Comparison of ENCODE assay signal across 8 cellular contexts in genomic region chr9:129027685-129028191, GRCh38. TPM values are rescaled to one million over a fixed set of nuclear protein-coding genes. Genes with fewer than 3 reads are reported as not detected.
DNase-seq lines count a peak whose midpoint lies in the region; ATAC-seq and TF ChIP-seq lines count a peak whose summit lies in the region.

No MANE protein-coding gene starts in this region.

- CTCF ChIA-PET in RWPE1 (lab: Yijun Ruan, JAX): interaction anchor here (0.6 to 2.1 kb wide), 4 partner anchors 9 to 294 kb away, joined by 3 to 9 read pairs (median 4); no protein-coding TSS in a partner anchor

- ATAC-seq in GM19035 (IDR thresholded peaks at IDR 0.05; ENCODE audit: unreplicated experiment) (peak; percentile 42), HG03196 (IDR thresholded peaks at IDR 0.05; ENCODE audit: unreplicated experiment) (peak; percentile 29)

- H3K4ac ChIP-seq in mesendoderm (ENCODE audit: low read depth, low read length): no peak overlapping the region

- DNase-seq in COLO668 (lab: John Stamatoyannopoulos, UW; ENCODE audit: unreplicated experiment) (peak; percentile 84), RWPE1 (ENCODE audit: low spot score) (peak; percentile 79), mesendoderm (peak; percentile 67), tibial artery (peak; percentile 32 to 80), NOMO-1 treated with dmso at 0.1 percent for 144 hours (lab: John Stamatoyannopoulos, UW; ENCODE audit: unreplicated experiment) (no peak)

- WGBS in mesendoderm (ENCODE audit: extremely low coverage, insufficient coverage, low lambda C conversion rate): no CpG with 5 or more reads among the region's 47 CpGs

- no peak overlapping the region for H2AK5ac ChIP-seq in mesendoderm (ENCODE audit: low read length)

- H3K9ac ChIP-seq in mesendoderm (ENCODE audit: low read length): peak overlapping the region; percentile 71

- no peak overlapping the region for H4K5ac ChIP-seq in mesendoderm (ENCODE audit: low read length)

- H3K79me1 ChIP-seq in mesendoderm (ENCODE audit: low read length): peaks cover 16% of the 10 kb centered on the region

- no peak overlapping the region for H3K23ac ChIP-seq in mesendoderm (ENCODE audit: low read length)

- H4K8ac ChIP-seq in mesendoderm (ENCODE audit: low read depth, low read length): no peak overlapping the region

- H3K27ac ChIP-seq in RWPE1: peak overlapping the region; percentile 79
- H3K27ac ChIP-seq in cingulate gyrus (ENCODE audit: low read depth, low read length): peak overlapping the region; percentile 65
- H3K27ac ChIP-seq in mesendoderm (ENCODE audit: low read depth, low read length): peak overlapping the region; percentile 52
- H3K27ac ChIP-seq in tibial artery: peak overlapping the region; percentile 72 to 74

- H3K9me3 ChIP-seq in tibial artery: no peaks in the 10 kb centered on the region

- H2BK15ac ChIP-seq in mesendoderm (replicated peaks; ENCODE audit: low read depth): no peak overlapping the region

- intact Hi-C loops in tibial artery (cut with DNase I; ENCODE audit: low total_unique reads): loop anchor here (10.0 kb wide), 1 partner anchor 173 kb away; no protein-coding TSS in a partner anchor

- peak overlapping the region; percentile 15 for H3K18ac ChIP-seq in mesendoderm (ENCODE audit: low read length)

- H2BK5ac ChIP-seq in mesendoderm (ENCODE audit: low read length): no peak overlapping the region

- H3K36me3 ChIP-seq in mesendoderm (ENCODE audit: control insufficient read depth, insufficient read depth, low read length): no peaks in the 10 kb centered on the region
- H3K36me3 ChIP-seq in tibial artery: no peaks in the 10 kb centered on the region

- peaks cover 3% of the 10 kb centered on the region for H3K4me1 ChIP-seq in mesendoderm (ENCODE audit: control insufficient read depth, low read depth, low read length)
- H3K4me1 ChIP-seq in tibial artery: peaks cover 0 to 34% (median 22%) of the 10 kb centered on the region in 4 donors

- H3K4me3 ChIP-seq in mesendoderm (ENCODE audit: low read length): peak overlapping the region; percentile 34
- peak overlapping the region; percentile 87 to 89 for H3K4me3 ChIP-seq in tibial artery

- TF ChIP-seq CTCF in RWPE1 (conservative IDR thresholded peaks at IDR 0.05; ENCODE audit: low read depth): no peak
- no peak for TF ChIP-seq CTCF in tibial artery (IDR thresholded peaks at IDR 0.05)

- H3K27me3 ChIP-seq in mesendoderm (ENCODE audit: insufficient read depth, low read length, poor library complexity): no peaks in the 10 kb centered on the region
- no peaks in the 10 kb centered on the region for H3K27me3 ChIP-seq in tibial artery

- peak overlapping the region; percentile 80 for H3K4me2 ChIP-seq in mesendoderm (ENCODE audit: low read length)

- no peak overlapping the region for H2BK120ac ChIP-seq in mesendoderm (ENCODE audit: low read depth, low read length)

- peak overlapping the region; percentile 89 for H3K56ac ChIP-seq in mesendoderm (ENCODE audit: low read length)

- H3K79me2 ChIP-seq in mesendoderm (ENCODE audit: control insufficient read depth, insufficient read depth, low read length): peaks cover 10% of the 10 kb centered on the region

- POLR2A ChIA-PET in RWPE1 (lab: Yijun Ruan, JAX; ENCODE audit: low non-redundant PET): interaction anchor here (1.0 kb wide), 1 partner anchor 19 kb away, joined by 3 read pairs; no protein-coding TSS in a partner anchor

RNA-seq across cellular contexts. Expression of gene SH3GLB2, which starts 0.4 kb away (rescaled TPM):
- 16.9 TPM for polyA plus RNA-seq in mesendoderm (2013, experiment 1 of 2)
- polyA plus RNA-seq in mesendoderm (2013, experiment 2 of 2): 19.5 TPM

RNA-seq across cellular contexts. Expression of gene MIGA2, which starts 8.7 kb away (rescaled TPM):
- polyA plus RNA-seq in mesendoderm (2013, experiment 1 of 2): 8.8 TPM
- polyA plus RNA-seq in mesendoderm (2013, experiment 2 of 2): 8.6 TPM

RNA-seq across cellular contexts. Expression of gene DOLPP1, which starts 53.2 kb away (rescaled TPM):
- 31.2 TPM for polyA plus RNA-seq in mesendoderm (2013, experiment 1 of 2)
- polyA plus RNA-seq in mesendoderm (2013, experiment 2 of 2): 29.1 TPM
